In genomic region chr13:98549728-98550317, GRCh38 we compare ENCODE assay signal across 9 cellular contexts. TPM values are rescaled to one million over a fixed set of nuclear protein-coding genes. Genes with fewer than 3 reads are reported as not detected.
DNase-seq lines count a peak whose midpoint lies in the region; ATAC-seq and TF ChIP-seq lines count a peak whose summit lies in the region.
"Had no signal": no experiment of that assay in that cellular context is flagged by ENCODE, and none has a peak within 500 bp of the region (broad histone marks: within the 10 kb centered on the region; RNA-seq: fewer than 3 reads in every experiment).

No MANE protein-coding gene starts in this region.

- no peak overlapping the region for H2AFZ ChIP-seq in mammary epithelial cell (ENCODE audit: low read depth, low read length)

- TF ChIP-seq CTCF in mammary epithelial cell (conservative IDR thresholded peaks at IDR 0.05 in 1 of 2, IDR thresholded peaks at IDR 0.05 in 1 of 2; ENCODE audit: extremely low read depth in 1 of 2, insufficient read depth in 1 of 2, low read depth in 1 of 2, low read length in 2 of 2) = no peak
- no peak for TF ChIP-seq CTCF in GM10248 (IDR thresholded peaks at IDR 0.05; ENCODE audit: control extremely low read depth, extremely low read depth, low read depth, missing control alignments)

- peaks cover 73 to 98% (median 92%) of the 10 kb centered on the region in 10 experiments for H3K4me1 ChIP-seq in BLaER1 treated with 17β-estradiol and CSF1 and Interleukin-3, amounts not matched to agents 10 nM and 100 nM
- peaks cover 26% of the 10 kb centered on the region for H3K4me1 ChIP-seq in mammary epithelial cell (ENCODE audit: insufficient read depth, low read length)

- peak; percentile 40 for DNase-seq in mammary epithelial cell
- no peak for DNase-seq in DMS53 (lab: John Stamatoyannopoulos, UW)
- no peak for DNase-seq in SKM-1 treated with dmso at 0.1 percent for 144 hours (lab: John Stamatoyannopoulos, UW; ENCODE audit: unreplicated experiment)
- DNase-seq in DMS114 treated with DMSO at 0.1 percent for 48 hours (lab: John Stamatoyannopoulos, UW; ENCODE audit: unreplicated experiment) = no peak
- no peak for DNase-seq in GM10248 (ENCODE audit: extremely low spot score)
- DNase-seq: Calu3 had no signal

- in situ Hi-C loops in mammary epithelial cell (cut with MboI; ENCODE audit: low sequenced_read_pairs in 2 of 2) = no loop called here

- intact Hi-C loops in mammary epithelial cell (cut with micrococcal nuclease) = loop anchor here (2.0 kb wide), 1 partner anchor 65 kb away; no protein-coding TSS in a partner anchor

- POLR2A ChIA-PET in GM10248 (lab: Yijun Ruan, JAX) = no interaction called here

- peak overlapping the region in 6 of 11 experiments; percentile 28 to 63 (median 50); a peak in 8 of 22 replicates for H3K9ac ChIP-seq in BLaER1 treated with 17β-estradiol and CSF1 and Interleukin-3, amounts not matched to agents 10 nM and 100 nM
- no peak overlapping the region for H3K9ac ChIP-seq in mammary epithelial cell (ENCODE audit: insufficient read depth, low read length)

- peaks cover 97% of the 10 kb centered on the region for H3K79me2 ChIP-seq in mammary epithelial cell (ENCODE audit: insufficient read depth, low read length)

- peaks cover 12 to 44% (median 37%) of the 10 kb centered on the region in 11 experiments; a peak in 20 of 22 replicates for H3K9me3 ChIP-seq in BLaER1 treated with 17β-estradiol and CSF1 and Interleukin-3, amounts not matched to agents 10 nM and 100 nM (replicated peaks in 1 of 11)
- H3K9me3 ChIP-seq in mammary epithelial cell (replicated peaks; ENCODE audit: insufficient read depth, low read length) = no peaks in the 10 kb centered on the region

- H3K4me2 ChIP-seq in BLaER1 treated with 17β-estradiol and CSF1 and Interleukin-3, amounts not matched to agents 10 nM and 100 nM = peak overlapping the region; percentile 20 to 87 (median 68); a peak in 20 of 22 replicates
- H3K4me2 ChIP-seq in mammary epithelial cell (ENCODE audit: insufficient read depth, low read depth, low read length) = no peak overlapping the region

- BruUV-seq in mammary epithelial cell (replicated peaks; lab: Mats Ljungman, UMichigan) = no TSS peak

- H3K4me3 ChIP-seq in BLaER1 treated with 17β-estradiol and CSF1 and Interleukin-3, amounts not matched to agents 10 nM and 100 nM = peak overlapping the region in 7 of 10 experiments; percentile 5 to 54 (median 32); a peak in 9 of 20 replicates
- no peak overlapping the region for H3K4me3 ChIP-seq in mammary epithelial cell (replicated peaks in 1 of 3; ENCODE audit: insufficient read depth in 1 of 3, low read depth in 2 of 3, low read length in 3 of 3)

- peaks cover 40 to 71% (median 53%) of the 10 kb centered on the region in 11 experiments for H3K36me3 ChIP-seq in BLaER1 treated with 17β-estradiol and CSF1 and Interleukin-3, amounts not matched to agents 10 nM and 100 nM
- peaks cover 3% of the 10 kb centered on the region for H3K36me3 ChIP-seq in mammary epithelial cell (ENCODE audit: insufficient read depth, low read length)

- ATAC-seq in GM19351 (IDR thresholded peaks at IDR 0.05; ENCODE audit: unreplicated experiment) = peak; percentile 69
- ATAC-seq in HG03159 (IDR thresholded peaks at IDR 0.05; ENCODE audit: unreplicated experiment) = peak; percentile 62

- no peaks in the 10 kb centered on the region for H3K27me3 ChIP-seq in BLaER1 treated with 17β-estradiol and CSF1 and Interleukin-3, amounts not matched to agents 10 nM and 100 nM
- H3K27me3 ChIP-seq in mammary epithelial cell (ENCODE audit: insufficient read depth, low read length) = no peaks in the 10 kb centered on the region

- WGBS in mammary epithelial cell (ENCODE audit: low coverage, missing lambda C conversion rate) = 75% methylated on average over 3 of the region's 3 CpGs

- H4K20me1 ChIP-seq in BLaER1 treated with 17β-estradiol and CSF1 and Interleukin-3, amounts not matched to agents 10 nM and 100 nM = peaks cover 34 to 100% (median 71%) of the 10 kb centered on the region in 11 experiments
- peaks cover 34% of the 10 kb centered on the region for H4K20me1 ChIP-seq in mammary epithelial cell (ENCODE audit: insufficient read depth, low read length)

- CTCF ChIA-PET in mammary epithelial cell (lab: Charles Lee; ENCODE audit: low non-redundant PET) = interaction anchor here (0.6 kb wide), 1 partner anchor 65 kb away, joined by 5 read pairs; no protein-coding TSS in a partner anchor
- CTCF ChIA-PET in GM10248 (lab: Yijun Ruan, JAX) = interaction anchor here (0.9 to 2.2 kb wide), 12 partner anchors 9 to 104 kb away, joined by 3 to 9 read pairs (median 4); no protein-coding TSS in a partner anchor

- dilution Hi-C loops in mammary epithelial cell (cut with HindIII; ENCODE audit: low sequenced_read_pairs) = no loop called here

- peak overlapping the region; percentile 8 to 85 (median 74); a peak in 21 of 22 replicates for H3K27ac ChIP-seq in BLaER1 treated with 17β-estradiol and CSF1 and Interleukin-3, amounts not matched to agents 10 nM and 100 nM
- no peak overlapping the region for H3K27ac ChIP-seq in mammary epithelial cell (ENCODE audit: insufficient read depth, low read depth, low read length)

RNA-seq across cellular contexts. Expression of gene STK24, which starts 27.1 kb away (rescaled TPM):
- 100 to 1,000 TPM; 114 to 189 TPM for total RNA-seq in mammary epithelial cell
- 77.9 TPM for polyA plus RNA-seq in mammary epithelial cell
- polyA minus RNA-seq in mammary epithelial cell = 128 TPM

Comparison
In these comparisons a context has a peak if more than half of its experiments do, and no peak if none do; other contexts are left out.
1. H3K4me3 ChIP-seq: peak in BLaER1 treated with 17β-estradiol and CSF1 and Interleukin-3, amounts not matched to agents 10 nM and 100 nM (7 of 10); none in mammary epithelial cell (0 of 3).